Comparison of ENCODE assay signal across 1 cellular context in the genomic region with DNA sequence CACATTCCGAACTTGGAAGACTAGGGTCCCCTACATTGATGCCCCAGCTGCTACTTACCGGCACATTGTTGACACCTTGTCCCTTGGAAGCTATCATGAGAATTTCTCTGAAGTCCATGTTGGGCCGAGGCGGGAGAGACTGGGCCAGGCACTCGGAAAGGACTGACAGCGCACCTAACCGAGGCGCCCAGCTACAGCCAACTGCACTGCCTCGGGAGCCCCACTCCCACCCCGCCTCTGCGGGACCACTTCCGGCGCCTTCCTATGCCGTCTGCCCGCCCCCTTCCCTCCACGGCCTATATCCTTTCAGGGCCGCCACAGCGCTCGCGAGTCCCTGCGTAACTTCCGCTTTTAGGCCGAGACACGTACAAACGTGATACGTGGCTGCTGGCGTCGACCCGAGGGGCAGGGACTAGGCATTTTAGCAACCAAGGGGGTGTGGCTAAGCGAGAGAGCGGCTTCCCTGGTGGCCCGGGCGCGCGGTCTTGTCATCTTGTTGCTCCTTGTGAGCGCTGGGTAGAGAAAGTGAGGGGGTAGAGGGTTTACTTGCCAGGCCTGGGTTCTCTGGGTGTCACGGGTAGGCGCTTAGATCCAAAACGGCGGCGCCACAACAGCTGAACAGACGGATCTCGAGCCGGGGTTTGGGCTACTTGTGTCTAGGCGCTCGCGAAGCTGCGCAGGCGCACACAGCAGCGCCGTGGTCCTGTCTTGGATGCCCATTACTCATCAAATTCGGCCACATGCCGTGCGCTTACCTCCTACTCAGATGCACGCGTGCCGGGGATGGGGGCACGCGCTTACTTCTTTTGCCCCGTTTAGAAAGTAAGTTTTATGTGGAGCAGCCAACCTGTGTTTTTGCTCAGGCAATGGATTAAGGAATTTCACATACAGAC.
A peak's percentile ranks its signal among the peaks of the same experiment; 100 is the strongest.
TF ChIP-seq lines count a peak whose summit lies in the region.

A gene with protein sequence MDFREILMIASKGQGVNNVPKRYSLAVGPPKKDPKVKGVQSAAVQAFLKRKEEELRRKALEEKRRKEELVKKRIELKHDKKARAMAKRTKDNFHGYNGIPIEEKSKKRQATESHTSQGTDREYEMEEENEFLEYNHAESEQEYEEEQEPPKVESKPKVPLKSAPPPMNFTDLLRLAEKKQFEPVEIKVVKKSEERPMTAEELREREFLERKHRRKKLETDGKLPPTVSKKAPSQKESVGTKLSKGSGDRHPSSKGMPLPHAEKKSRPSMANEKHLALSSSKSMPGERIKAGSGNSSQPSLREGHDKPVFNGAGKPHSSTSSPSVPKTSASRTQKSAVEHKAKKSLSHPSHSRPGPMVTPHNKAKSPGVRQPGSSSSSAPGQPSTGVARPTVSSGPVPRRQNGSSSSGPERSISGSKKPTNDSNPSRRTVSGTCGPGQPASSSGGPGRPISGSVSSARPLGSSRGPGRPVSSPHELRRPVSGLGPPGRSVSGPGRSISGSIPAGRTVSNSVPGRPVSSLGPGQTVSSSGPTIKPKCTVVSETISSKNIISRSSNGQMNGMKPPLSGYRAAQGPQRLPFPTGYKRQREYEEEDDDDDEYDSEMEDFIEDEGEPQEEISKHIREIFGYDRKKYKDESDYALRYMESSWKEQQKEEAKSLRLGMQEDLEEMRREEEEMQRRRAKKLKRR (minus strand): TSS at position 203 of the 893 bp plus-strand sequence. CDS start 85 bp downstream, at position 118.

TF ChIP-seq in HepG2, 621 proteins besides CTCF, POLR2A, EP300 and RAD21 (continued from another document and continues in another):
- TF ChIP-seq KLF13 (CRISPR knock-in tag; IDR thresholded peaks at IDR 0.05) (no peak), ZSCAN30 (CRISPR knock-in tag; IDR thresholded peaks at IDR 0.05) (no peak), ZNF678 (CRISPR knock-in tag; IDR thresholded peaks at IDR 0.05) (no peak), HOXA5 (CRISPR knock-in tag; IDR thresholded peaks at IDR 0.05) (no peak), MTF2 (CRISPR knock-in tag; IDR thresholded peaks at IDR 0.05; ENCODE audit: borderline replicate concordance) (peak; percentile 39; the same call in 1 of the 2 replicates), SP1 (IDR thresholded peaks at IDR 0.05) (no peak), SP1 (CRISPR knock-in tag; IDR thresholded peaks at IDR 0.05) (peak; percentile 94), ZNF670 (CRISPR knock-in tag; IDR thresholded peaks at IDR 0.05; ENCODE audit: borderline replicate concordance) (peak; percentile 86), AGO1 (IDR thresholded peaks at IDR 0.05; ENCODE audit: low read depth, low read length, poor library complexity, severe bottlenecking) (peak; percentile 47), MIER2 (CRISPR knock-in tag; IDR thresholded peaks at IDR 0.05) (no peak), SIN3B (IDR thresholded peaks at IDR 0.05; ENCODE audit: low read length) (peak; percentile 78), ZNF235 (CRISPR knock-in tag; IDR thresholded peaks at IDR 0.05; ENCODE audit: borderline replicate concordance) (peak; percentile 78; the same call in 1 of the 2 replicates), THAP11 (CRISPR knock-in tag; IDR thresholded peaks at IDR 0.05) (peak; percentile 95), CSRNP2 (CRISPR knock-in tag; conservative IDR thresholded peaks at IDR 0.05; ENCODE audit: low read depth) (no peak), MATR3 (CRISPR knock-in tag; IDR thresholded peaks at IDR 0.05) (no peak), ZNF382 (CRISPR knock-in tag; IDR thresholded peaks at IDR 0.05; ENCODE audit: borderline replicate concordance) (no peak), FOXJ3 (CRISPR knock-in tag; IDR thresholded peaks at IDR 0.05; ENCODE audit: borderline replicate concordance) (no peak), ZNF557 (CRISPR knock-in tag; IDR thresholded peaks at IDR 0.05) (no peak), ZNF839 (CRISPR knock-in tag; IDR thresholded peaks at IDR 0.05; ENCODE audit: borderline replicate concordance) (no peak), ZNF326 (CRISPR knock-in tag; IDR thresholded peaks at IDR 0.05; ENCODE audit: borderline replicate concordance) (no peak), ZNF337 (CRISPR knock-in tag; IDR thresholded peaks at IDR 0.05; ENCODE audit: borderline replicate concordance, low read depth) (0 out of 2 replicates have a peak, but pooled peaks have one; percentile 30), SOX6 (IDR thresholded peaks at IDR 0.05) (no peak), SOX6 (CRISPR knock-in tag; IDR thresholded peaks at IDR 0.05) (peak; percentile 69), FOXA1 (IDR thresholded peaks at IDR 0.05) (no peak), FOXA1 (CRISPR knock-in tag; IDR thresholded peaks at IDR 0.05) (0 out of 2 replicates have a peak, but pooled peaks have one; percentile 5), SATB2 (CRISPR knock-in tag; IDR thresholded peaks at IDR 0.05) (no peak), NFAT5 (CRISPR knock-in tag; IDR thresholded peaks at IDR 0.05) (peak; percentile 76; the same call in 1 of the 2 replicates), RNF219 (CRISPR knock-in tag; IDR thresholded peaks at IDR 0.05) (no peak; the same call in 1 of the 2 replicates), ZNF788 (CRISPR knock-in tag; IDR thresholded peaks at IDR 0.05; ENCODE audit: borderline replicate concordance) (peak; percentile 83; the same call in 1 of the 2 replicates), ZNF569 (CRISPR knock-in tag; IDR thresholded peaks at IDR 0.05; ENCODE audit: borderline replicate concordance) (no peak; the same call in 1 of the 2 replicates), IRF1 (CRISPR knock-in tag; IDR thresholded peaks at IDR 0.05; ENCODE audit: low read depth) (no peak), ZNF292 (CRISPR knock-in tag; IDR thresholded peaks at IDR 0.05; ENCODE audit: borderline replicate concordance, low read depth) (no peak), ISX (CRISPR knock-in tag; conservative IDR thresholded peaks at IDR 0.05) (no peak), ZNF768 (CRISPR knock-in tag; IDR thresholded peaks at IDR 0.05) (no peak), DPF2 (CRISPR knock-in tag; IDR thresholded peaks at IDR 0.05; ENCODE audit: borderline replicate concordance, low read depth) (no peak), HIVEP1 (CRISPR knock-in tag; IDR thresholded peaks at IDR 0.05) (peak; percentile 86), SMAD3 (CRISPR knock-in tag; IDR thresholded peaks at IDR 0.05) (peak; percentile 80), PAX8 (CRISPR knock-in tag; IDR thresholded peaks at IDR 0.05; ENCODE audit: borderline replicate concordance) (no peak), GLI4 (CRISPR knock-in tag; IDR thresholded peaks at IDR 0.05; ENCODE audit: borderline replicate concordance) (no peak), MAFK (conservative IDR thresholded peaks at IDR 0.05 in 1 of 2, IDR thresholded peaks at IDR 0.05 in 1 of 2; ENCODE audit: low read length in 2 of 2) (peak; percentile 13 to 47; a peak in 3 of 4 replicates)
- TF ChIP-seq, protein P1, sequence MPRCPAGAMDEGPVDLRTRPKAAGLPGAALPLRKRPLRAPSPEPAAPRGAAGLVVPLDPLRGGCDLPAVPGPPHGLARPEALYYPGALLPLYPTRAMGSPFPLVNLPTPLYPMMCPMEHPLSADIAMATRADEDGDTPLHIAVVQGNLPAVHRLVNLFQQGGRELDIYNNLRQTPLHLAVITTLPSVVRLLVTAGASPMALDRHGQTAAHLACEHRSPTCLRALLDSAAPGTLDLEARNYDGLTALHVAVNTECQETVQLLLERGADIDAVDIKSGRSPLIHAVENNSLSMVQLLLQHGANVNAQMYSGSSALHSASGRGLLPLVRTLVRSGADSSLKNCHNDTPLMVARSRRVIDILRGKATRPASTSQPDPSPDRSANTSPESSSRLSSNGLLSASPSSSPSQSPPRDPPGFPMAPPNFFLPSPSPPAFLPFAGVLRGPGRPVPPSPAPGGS (CRISPR knock-in tag; IDR thresholded peaks at IDR 0.05) = no peak
- TF ChIP-seq, protein P2, sequence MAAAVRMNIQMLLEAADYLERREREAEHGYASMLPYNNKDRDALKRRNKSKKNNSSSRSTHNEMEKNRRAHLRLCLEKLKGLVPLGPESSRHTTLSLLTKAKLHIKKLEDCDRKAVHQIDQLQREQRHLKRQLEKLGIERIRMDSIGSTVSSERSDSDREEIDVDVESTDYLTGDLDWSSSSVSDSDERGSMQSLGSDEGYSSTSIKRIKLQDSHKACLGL (CRISPR knock-in tag; IDR thresholded peaks at IDR 0.05) = peak; percentile 57; the same call in 1 of the 2 replicates
- TF ChIP-seq, protein P3, sequence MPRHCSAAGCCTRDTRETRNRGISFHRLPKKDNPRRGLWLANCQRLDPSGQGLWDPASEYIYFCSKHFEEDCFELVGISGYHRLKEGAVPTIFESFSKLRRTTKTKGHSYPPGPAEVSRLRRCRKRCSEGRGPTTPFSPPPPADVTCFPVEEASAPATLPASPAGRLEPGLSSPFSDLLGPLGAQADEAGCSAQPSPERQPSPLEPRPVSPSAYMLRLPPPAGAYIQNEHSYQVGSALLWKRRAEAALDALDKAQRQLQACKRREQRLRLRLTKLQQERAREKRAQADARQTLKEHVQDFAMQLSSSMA (CRISPR knock-in tag; IDR thresholded peaks at IDR 0.05) = no peak
- TF ChIP-seq, protein P4, sequence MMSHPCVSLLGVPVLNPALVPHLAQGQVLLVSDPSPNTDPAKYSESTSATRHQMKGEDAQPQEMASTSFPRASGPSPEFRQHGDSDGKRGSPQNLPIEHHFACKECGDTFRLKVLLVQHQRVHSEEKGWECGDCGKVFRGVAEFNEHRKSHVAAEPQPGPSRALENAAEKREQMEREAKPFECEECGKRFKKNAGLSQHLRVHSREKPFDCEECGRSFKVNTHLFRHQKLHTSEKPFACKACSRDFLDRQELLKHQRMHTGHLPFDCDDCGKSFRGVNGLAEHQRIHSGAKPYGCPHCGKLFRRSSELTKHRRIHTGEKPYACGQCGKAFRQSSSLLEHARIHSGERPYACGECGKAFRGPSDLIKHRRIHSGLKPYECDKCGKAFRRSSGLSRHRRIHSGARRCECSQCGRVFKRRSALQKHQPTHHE (CRISPR knock-in tag; IDR thresholded peaks at IDR 0.05; ENCODE audit: borderline replicate concordance) = no peak
